8 cellular contexts compared by ENCODE assay signal in the genomic region with DNA sequence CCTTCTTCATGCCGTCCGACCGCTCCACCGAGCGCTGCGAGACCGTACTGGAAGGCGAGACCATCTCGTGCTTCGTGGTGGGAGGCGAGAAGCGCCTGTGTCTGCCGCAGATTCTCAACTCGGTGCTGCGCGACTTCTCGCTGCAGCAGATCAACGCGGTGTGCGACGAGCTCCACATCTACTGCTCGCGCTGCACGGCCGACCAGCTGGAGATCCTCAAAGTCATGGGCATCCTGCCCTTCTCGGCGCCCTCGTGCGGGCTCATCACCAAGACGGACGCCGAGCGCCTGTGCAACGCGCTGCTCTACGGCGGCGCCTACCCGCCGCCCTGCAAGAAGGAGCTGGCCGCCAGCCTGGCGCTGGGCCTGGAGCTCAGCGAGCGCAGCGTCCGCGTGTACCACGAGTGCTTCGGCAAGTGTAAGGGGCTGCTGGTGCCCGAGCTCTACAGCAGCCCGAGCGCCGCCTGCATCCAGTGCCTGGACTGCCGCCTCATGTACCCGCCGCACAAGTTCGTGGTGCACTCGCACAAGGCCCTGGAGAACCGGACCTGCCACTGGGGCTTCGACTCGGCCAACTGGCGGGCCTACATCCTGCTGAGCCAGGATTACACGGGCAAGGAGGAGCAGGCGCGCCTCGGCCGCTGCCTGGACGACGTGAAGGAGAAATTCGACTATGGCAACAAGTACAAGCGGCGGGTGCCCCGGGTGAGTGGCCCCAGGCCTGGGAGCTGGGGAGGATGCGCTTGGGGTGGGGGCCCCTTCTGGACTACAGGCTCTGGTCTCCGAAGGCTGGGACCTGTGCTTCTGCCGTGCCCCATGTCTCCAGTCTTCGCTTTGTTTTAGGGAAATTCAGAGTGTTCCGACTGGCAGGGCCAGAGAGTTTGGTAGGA. TPM values are rescaled to one million over a fixed set of nuclear protein-coding genes. Genes with fewer than 3 reads are reported as not detected.
A peak's percentile ranks its signal among the peaks of the same experiment; 100 is the strongest.
DNase-seq lines count a peak whose midpoint lies in the region; ATAC-seq and TF ChIP-seq lines count a peak whose summit lies in the region.

No MANE protein-coding gene starts in this region.

- intact Hi-C loops in breast epithelium (cut with DNase I; ENCODE audit: low total_unique reads) = no loop called here

- peaks cover 5% of the 10 kb centered on the region for H3K27me3 Mint-ChIP-seq in T-helper 2 cell treated with Interferon-gamma antibody and Interleukin-4, amounts not matched to agents 5 μg/mL and 100 μg/mL, for 36 hours (ENCODE audit: low read depth)
- peaks cover 55 to 71% (median 58%) of the 10 kb centered on the region in 3 donors for H3K27me3 Mint-ChIP-seq in immature natural killer cell (ENCODE audit: low read depth in 3 of 3)

- TF ChIP-seq POLR2A in breast epithelium (IDR thresholded peaks at IDR 0.05) = no peak

- peaks cover 28% of the 10 kb centered on the region for H3K36me3 Mint-ChIP-seq in T-helper 2 cell treated with Interferon-gamma antibody and Interleukin-4, amounts not matched to agents 5 μg/mL and 100 μg/mL, for 36 hours (ENCODE audit: low read depth)
- H3K36me3 Mint-ChIP-seq in immature natural killer cell = peaks cover 0 to 3% (median 0%) of the 10 kb centered on the region in 3 donors

- TF ChIP-seq CTCF in breast epithelium (IDR thresholded peaks at IDR 0.05) = no peak

- H3K27me3 ChIP-seq in breast epithelium = no peaks in the 10 kb centered on the region

- H3K4me3 ChIP-seq in breast epithelium (peak overlapping the region; percentile 66 to 80 (median 72)), skin epidermis (peak overlapping the region; percentile 55 to 75 (median 67))

- peak; percentile 35 for DNase-seq in DMS53 treated with DMSO at 0.1 percent for 48 hours (lab: John Stamatoyannopoulos, UW; ENCODE audit: unreplicated experiment)
- peak; percentile 20 for DNase-seq in LoVo (ENCODE audit: low spot score)
- DNase-seq in T-helper 2 cell treated with Interferon-gamma antibody and Interleukin-4, amounts not matched to agents 5 μg/mL and 100 μg/mL, for 36 hours (ENCODE audit: low spot score) = peak; percentile 54
- DNase-seq in breast epithelium (ENCODE audit: low spot score in 2 of 2) = no peak
- peak; percentile 74 to 81 (median 81) for DNase-seq in immature natural killer cell

- H3K27ac Mint-ChIP-seq in T-helper 2 cell treated with Interferon-gamma antibody and Interleukin-4, amounts not matched to agents 5 μg/mL and 100 μg/mL, for 36 hours = peak overlapping the region; percentile 87
- peak overlapping the region; percentile 83 to 100 (median 98) for H3K27ac Mint-ChIP-seq in immature natural killer cell

- ATAC-seq in HG03108 (IDR thresholded peaks at IDR 0.05; ENCODE audit: unreplicated experiment) = no peak
- ATAC-seq in HG03378 (IDR thresholded peaks at IDR 0.05; ENCODE audit: unreplicated experiment) = no peak

- H3K9me3 ChIP-seq in breast epithelium = no peaks in the 10 kb centered on the region

- H3K4me1 Mint-ChIP-seq in T-helper 2 cell treated with Interferon-gamma antibody and Interleukin-4, amounts not matched to agents 5 μg/mL and 100 μg/mL, for 36 hours (ENCODE audit: low read depth) = peaks cover 31% of the 10 kb centered on the region
- H3K4me1 Mint-ChIP-seq in immature natural killer cell = peaks cover 55 to 56% of the 10 kb centered on the region in 2 donors

- peaks cover 11 to 32% of the 10 kb centered on the region in 2 donors for H3K4me1 ChIP-seq in breast epithelium

- H3K36me3 ChIP-seq in breast epithelium = no peaks in the 10 kb centered on the region

- H3K27ac ChIP-seq in breast epithelium (peak overlapping the region; percentile 88 to 96), skin epidermis (peak overlapping the region in 20 of 21 experiments; percentile 27 to 90 (median 80))

- H3K9me3 Mint-ChIP-seq in T-helper 2 cell treated with Interferon-gamma antibody and Interleukin-4, amounts not matched to agents 5 μg/mL and 100 μg/mL, for 36 hours = no peaks in the 10 kb centered on the region
- peaks cover 0 to 3% (median 0%) of the 10 kb centered on the region in 6 donors for H3K9me3 Mint-ChIP-seq in immature natural killer cell

- H3K4me3 Mint-ChIP-seq in T-helper 2 cell treated with Interferon-gamma antibody and Interleukin-4, amounts not matched to agents 5 μg/mL and 100 μg/mL, for 36 hours = peak overlapping the region; percentile 96
- H3K4me3 Mint-ChIP-seq in immature natural killer cell = peak overlapping the region; percentile 91 to 96 (median 94)

RNA-seq across cellular contexts. Expression of a gene that starts 1.2 kb away (rescaled TPM):
- total RNA-seq in breast epithelium = 10 to 100 TPM; 22.1 to 33.8 (median 26.7) TPM
- polyA plus RNA-seq in immature natural killer cell = 1 to 10 TPM in 1 of 3 donors, under 1 TPM in 1, not detected in 1; 0.87 to 1.0 TPM

RNA-seq across cellular contexts. Expression of a gene that starts 34.7 kb away (rescaled TPM):
- 10 to 100 TPM; 28.6 to 33.1 (median 29.9) TPM for total RNA-seq in breast epithelium
- polyA plus RNA-seq in immature natural killer cell = 10 to 100 TPM; 56.7 to 99.6 (median 79.2) TPM

Comparison
In these comparisons a context has a peak if more than half of its experiments do, and no peak if none do; other contexts are left out.
1. DNase-seq: peak in DMS53 treated with DMSO at 0.1 percent for 48 hours (single experiment), LoVo (single experiment), T-helper 2 cell treated with Interferon-gamma antibody and Interleukin-4, amounts not matched to agents 5 μg/mL and 100 μg/mL, for 36 hours (single experiment) and immature natural killer cell (3 of 3); none in breast epithelium (0 of 2).